In the genomic region with DNA sequence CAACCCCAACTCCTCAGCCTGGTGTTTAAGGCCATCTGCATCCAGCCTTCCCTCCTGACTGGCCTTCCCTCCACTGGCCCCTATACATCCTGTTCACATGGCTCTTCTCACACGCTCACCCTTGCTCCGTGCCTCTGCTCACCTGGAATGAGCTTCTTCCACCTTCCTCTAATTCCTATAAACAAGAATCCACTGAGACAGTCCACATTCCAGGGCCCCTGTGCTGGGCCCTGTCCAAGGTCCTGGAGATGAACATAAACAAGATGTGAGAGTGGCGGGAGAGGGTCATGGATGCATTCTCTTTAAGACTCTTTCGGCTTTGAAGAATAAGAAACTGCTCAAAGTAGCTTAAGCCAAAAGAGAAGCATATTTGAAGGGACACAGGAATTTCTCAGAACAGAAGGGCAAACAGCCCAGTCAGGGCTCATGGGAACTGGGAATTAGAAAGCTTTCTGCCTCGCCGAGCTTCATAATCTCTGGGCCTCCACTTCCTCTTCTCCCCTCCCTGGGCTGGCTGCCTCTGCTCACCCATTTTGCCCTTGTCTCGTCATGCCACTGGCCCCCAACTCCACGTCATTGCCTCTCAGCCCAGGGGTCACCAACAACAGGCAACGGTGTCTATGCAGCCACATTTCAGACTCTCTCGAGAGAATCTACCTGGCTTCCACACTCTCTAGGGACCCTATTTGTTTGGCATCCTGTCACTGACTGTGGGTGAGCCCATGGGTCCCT, we compare ENCODE assay signal across 1 cellular context.
TF ChIP-seq lines count a peak whose summit lies in the region.

No MANE protein-coding gene starts in this region.

TF ChIP-seq in HepG2, 621 proteins besides CTCF, POLR2A, EP300 and RAD21 (continued from another document and continues in another):
- TF ChIP-seq NR2C2 (CRISPR knock-in tag; IDR thresholded peaks at IDR 0.05; ENCODE audit: borderline replicate concordance) (no peak), EHMT2 (IDR thresholded peaks at IDR 0.05; ENCODE audit: borderline replicate concordance, low read depth, low read length) (peak; percentile 94), IKZF4 (CRISPR knock-in tag; IDR thresholded peaks at IDR 0.05; ENCODE audit: borderline replicate concordance, low read depth, not compliant biosample characterization) (no peak), FOSL1 (CRISPR knock-in tag; IDR thresholded peaks at IDR 0.05; ENCODE audit: borderline replicate concordance) (no peak), ZNF710 (CRISPR knock-in tag; IDR thresholded peaks at IDR 0.05; ENCODE audit: borderline replicate concordance) (no peak), DR1 (CRISPR knock-in tag; IDR thresholded peaks at IDR 0.05) (no peak), ZNF713 (CRISPR knock-in tag; IDR thresholded peaks at IDR 0.05) (no peak), MAZ (IDR thresholded peaks at IDR 0.05; ENCODE audit: borderline replicate concordance, low read depth, low read length) (no peak), MAZ (CRISPR knock-in tag; IDR thresholded peaks at IDR 0.05; ENCODE audit: low read depth) (no peak), GABPA (IDR thresholded peaks at IDR 0.05; ENCODE audit: low read depth, low read length) (no peak), GABPA (CRISPR knock-in tag; IDR thresholded peaks at IDR 0.05; ENCODE audit: low read depth) (no peak), KIAA2018 (CRISPR knock-in tag; IDR thresholded peaks at IDR 0.05; ENCODE audit: borderline replicate concordance) (no peak), SP5 (CRISPR knock-in tag; IDR thresholded peaks at IDR 0.05; ENCODE audit: borderline replicate concordance, low read depth) (no peak), ZBTB3 (CRISPR knock-in tag; IDR thresholded peaks at IDR 0.05; ENCODE audit: borderline replicate concordance, low read depth) (no peak), TERF1 (CRISPR knock-in tag; IDR thresholded peaks at IDR 0.05) (0 out of 2 replicates have a peak, but pooled peaks have one; percentile 21), ZKSCAN5 (CRISPR knock-in tag; IDR thresholded peaks at IDR 0.05) (no peak), TCF7 (IDR thresholded peaks at IDR 0.05; ENCODE audit: low read depth) (no peak), CEBPG (CRISPR knock-in tag; IDR thresholded peaks at IDR 0.05) (no peak), RFX1 (IDR thresholded peaks at IDR 0.05) (no peak), ARID3A (IDR thresholded peaks at IDR 0.05; ENCODE audit: low read depth, low read length) (no peak), SETDB1 (CRISPR knock-in tag; IDR thresholded peaks at IDR 0.05; ENCODE audit: borderline replicate concordance) (no peak), MEIS2 (CRISPR knock-in tag; IDR thresholded peaks at IDR 0.05) (peak; percentile 74; the same call in 1 of the 2 replicates), IRX3 (CRISPR knock-in tag; IDR thresholded peaks at IDR 0.05; ENCODE audit: borderline replicate concordance, low read depth) (no peak), ZNF10 (CRISPR knock-in tag; IDR thresholded peaks at IDR 0.05; ENCODE audit: borderline replicate concordance, low read depth) (no peak), FOXJ3 (CRISPR knock-in tag; IDR thresholded peaks at IDR 0.05; ENCODE audit: borderline replicate concordance) (peak; percentile 29; the same call in 1 of the 2 replicates), ZNF496 (CRISPR knock-in tag; IDR thresholded peaks at IDR 0.05; ENCODE audit: insufficient replicate concordance) (no peak), TEAD2 (CRISPR knock-in tag; IDR thresholded peaks at IDR 0.05) (peak; percentile 83; the same call in 1 of the 2 replicates), SNAPC4 (CRISPR knock-in tag; IDR thresholded peaks at IDR 0.05) (no peak), ZBTB7A (CRISPR knock-in tag; IDR thresholded peaks at IDR 0.05) (no peak)
- TF ChIP-seq, protein P1, sequence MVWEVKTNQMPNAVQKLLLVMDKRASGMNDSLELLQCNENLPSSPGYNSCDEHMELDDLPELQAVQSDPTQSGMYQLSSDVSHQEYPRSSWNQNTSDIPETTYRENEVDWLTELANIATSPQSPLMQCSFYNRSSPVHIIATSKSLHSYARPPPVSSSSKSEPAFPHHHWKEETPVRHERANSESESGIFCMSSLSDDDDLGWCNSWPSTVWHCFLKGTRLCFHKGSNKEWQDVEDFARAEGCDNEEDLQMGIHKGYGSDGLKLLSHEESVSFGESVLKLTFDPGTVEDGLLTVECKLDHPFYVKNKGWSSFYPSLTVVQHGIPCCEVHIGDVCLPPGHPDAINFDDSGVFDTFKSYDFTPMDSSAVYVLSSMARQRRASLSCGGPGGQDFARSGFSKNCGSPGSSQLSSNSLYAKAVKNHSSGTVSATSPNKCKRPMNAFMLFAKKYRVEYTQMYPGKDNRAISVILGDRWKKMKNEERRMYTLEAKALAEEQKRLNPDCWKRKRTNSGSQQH (CRISPR knock-in tag; IDR thresholded peaks at IDR 0.05; ENCODE audit: low read depth) = peak; percentile 90; the same call in 1 of the 2 replicates
- TF ChIP-seq, protein P2, sequence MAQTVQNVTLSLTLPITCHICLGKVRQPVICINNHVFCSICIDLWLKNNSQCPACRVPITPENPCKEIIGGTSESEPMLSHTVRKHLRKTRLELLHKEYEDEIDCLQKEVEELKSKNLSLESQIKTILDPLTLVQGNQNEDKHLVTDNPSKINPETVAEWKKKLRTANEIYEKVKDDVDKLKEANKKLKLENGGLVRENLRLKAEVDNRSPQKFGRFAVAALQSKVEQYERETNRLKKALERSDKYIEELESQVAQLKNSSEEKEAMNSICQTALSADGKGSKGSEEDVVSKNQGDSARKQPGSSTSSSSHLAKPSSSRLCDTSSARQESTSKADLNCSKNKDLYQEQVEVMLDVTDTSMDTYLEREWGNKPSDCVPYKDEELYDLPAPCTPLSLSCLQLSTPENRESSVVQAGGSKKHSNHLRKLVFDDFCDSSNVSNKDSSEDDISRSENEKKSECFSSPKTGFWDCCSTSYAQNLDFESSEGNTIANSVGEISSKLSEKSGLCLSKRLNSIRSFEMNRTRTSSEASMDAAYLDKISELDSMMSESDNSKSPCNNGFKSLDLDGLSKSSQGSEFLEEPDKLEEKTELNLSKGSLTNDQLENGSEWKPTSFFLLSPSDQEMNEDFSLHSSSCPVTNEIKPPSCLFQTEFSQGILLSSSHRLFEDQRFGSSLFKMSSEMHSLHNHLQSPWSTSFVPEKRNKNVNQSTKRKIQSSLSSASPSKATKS (CRISPR knock-in tag; IDR thresholded peaks at IDR 0.05) = no peak
